Comparison of ENCODE assay signal across 1 cellular context in genomic region chr10:30885423-30885822, GRCh38.
TF ChIP-seq lines count a peak whose summit lies in the region.

No MANE protein-coding gene starts in this region.

TF ChIP-seq in H1, 55 proteins besides CTCF, POLR2A, EP300 and RAD21 (continued from another document):
- TF ChIP-seq JUND (IDR thresholded peaks at IDR 0.05; ENCODE audit: low read length) (no peak), JUN (IDR thresholded peaks at IDR 0.05; ENCODE audit: low read depth, low read length) (no peak), TAF7 (optimal IDR thresholded peaks at IDR 0.05; ENCODE audit: borderline replicate concordance, low read depth, low read length) (no peak), BCL11A (IDR thresholded peaks at IDR 0.05; ENCODE audit: low read depth in 2 of 2, low read length in 2 of 2) (no peak), NRF1 (IDR thresholded peaks at IDR 0.05; ENCODE audit: low read depth, low read length) (no peak), ATF3 (IDR thresholded peaks at IDR 0.05; ENCODE audit: insufficient read depth, low read depth, low read length) (no peak), ATF2 (IDR thresholded peaks at IDR 0.05; ENCODE audit: low read length) (no peak), BRCA1 (IDR thresholded peaks at IDR 0.05; ENCODE audit: low read depth, low read length) (no peak), KDM5A (IDR thresholded peaks at IDR 0.05; ENCODE audit: low read length) (no peak), PHF8 (conservative IDR thresholded peaks at IDR 0.05; ENCODE audit: low read depth, low read length) (no peak), ZNF274 (IDR thresholded peaks at IDR 0.05; ENCODE audit: borderline replicate concordance, extremely low read depth, low read length) (no peak), EZH2 (IDR thresholded peaks at IDR 0.05; ENCODE audit: low read depth, low read length, severe bottlenecking) (no peak), CEBPB (IDR thresholded peaks at IDR 0.05; ENCODE audit: low read depth, low read length) (no peak)
TF ChIP-seq in H1: peak in this region for 0.
